In the genomic region with DNA sequence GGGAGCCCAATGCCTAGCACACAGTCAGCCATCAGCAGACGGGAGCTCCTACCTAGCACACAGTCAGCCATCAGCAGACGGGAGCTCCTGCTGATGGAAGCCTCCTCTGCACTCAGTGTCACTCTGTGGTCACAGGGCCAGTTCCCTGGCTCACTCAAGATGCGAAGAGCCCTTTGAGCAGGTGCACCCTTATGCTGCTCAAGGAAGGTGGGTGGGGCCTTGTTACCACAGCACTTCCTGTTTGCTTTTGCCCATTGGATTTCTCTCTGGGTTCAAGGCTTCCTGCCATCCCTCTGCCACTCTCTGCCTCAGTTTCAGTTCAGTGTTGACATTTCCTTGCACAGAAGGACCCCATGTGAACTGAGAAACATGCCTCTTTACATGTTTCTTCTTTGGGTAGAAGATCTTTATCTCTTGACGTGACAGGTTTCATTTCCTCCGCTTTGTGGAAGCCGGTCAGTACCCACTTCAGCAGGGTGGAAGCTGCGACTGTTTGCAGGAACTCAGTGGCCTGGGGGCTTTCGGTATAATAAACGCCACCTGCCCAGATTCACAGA, we compare ENCODE assay signal across 8 cellular contexts. TPM values are rescaled to one million over a fixed set of nuclear protein-coding genes. Genes with fewer than 3 reads are reported as not detected.
A peak's percentile ranks its signal among the peaks of the same experiment; 100 is the strongest.
DNase-seq lines count a peak whose midpoint lies in the region; ATAC-seq and TF ChIP-seq lines count a peak whose summit lies in the region.

No MANE protein-coding gene starts in this region.

- H3K4me3 Mint-ChIP-seq in CD8-positive, alpha-beta memory T cell = peak overlapping the region; percentile 44 to 92 (median 73)
- H3K4me3 Mint-ChIP-seq in IgD-negative memory B cell = peak overlapping the region; percentile 54 to 81 (median 78)
- H3K4me3 Mint-ChIP-seq in activated T-helper 2 cell treated with anti-CD3 and anti-CD28 coated beads, Interferon-gamma antibody, Interleukin-2, Interleukin-4, amounts not matched to agents 10 μg/mL and 5 μg/mL and 100 μg/mL, durations not matched to agents 14 hours and 24 hours and 36 hours (ENCODE audit: low read depth) = peak overlapping the region; percentile 45

- no peaks in the 10 kb centered on the region for H3K9me3 ChIP-seq in CD8-positive, alpha-beta memory T cell (ENCODE audit: low read length)
- no peaks in the 10 kb centered on the region for H3K9me3 ChIP-seq in testis
- H3K9me3 ChIP-seq in gastroesophageal sphincter = no peaks in the 10 kb centered on the region

- no peak for TF ChIP-seq CTCF in testis (IDR thresholded peaks at IDR 0.05)
- no peak for TF ChIP-seq CTCF in gastroesophageal sphincter (IDR thresholded peaks at IDR 0.05)

- CTCF ChIA-PET in CD8-positive, alpha-beta memory T cell (lab: Charles Lee) = interaction anchor here (1.2 to 5.5 kb wide), 4 partner anchors 11 to 279 kb away, joined by 5 to 45 read pairs (median 12); a partner anchor contains a TSS

- no peak for TF ChIP-seq POLR2A in testis (IDR thresholded peaks at IDR 0.05)
- no peak for TF ChIP-seq POLR2A in gastroesophageal sphincter (IDR thresholded peaks at IDR 0.05)

- no peak for TF ChIP-seq EP300 in gastroesophageal sphincter (IDR thresholded peaks at IDR 0.05)

- intact Hi-C loops in activated T-helper 2 cell treated with anti-CD3 and anti-CD28 coated beads, Interferon-gamma antibody, Interleukin-2, Interleukin-4, amounts not matched to agents 10 μg/mL and 5 μg/mL and 100 μg/mL, durations not matched to agents 14 hours and 24 hours and 36 hours (cut with micrococcal nuclease) = loop anchor here (1.0 to 10.0 kb wide), 5 partner anchors 9 to 1383 kb away; a partner anchor contains a TSS
- intact Hi-C loops in testis (cut with DNase I; ENCODE audit: low total_unique reads) = loop anchor here (10.0 kb wide), 2 partner anchors 207 to 277 kb away; no protein-coding TSS in a partner anchor

- peaks cover 14 to 68% (median 17%) of the 10 kb centered on the region in 3 donors for H3K36me3 Mint-ChIP-seq in CD8-positive, alpha-beta memory T cell
- H3K36me3 Mint-ChIP-seq in IgD-negative memory B cell = peaks cover 9% of the 10 kb centered on the region
- H3K36me3 Mint-ChIP-seq in activated T-helper 2 cell treated with anti-CD3 and anti-CD28 coated beads, Interferon-gamma antibody, Interleukin-2, Interleukin-4, amounts not matched to agents 10 μg/mL and 5 μg/mL and 100 μg/mL, durations not matched to agents 14 hours and 24 hours and 36 hours (ENCODE audit: low read depth) = peaks cover 85% of the 10 kb centered on the region

- peak overlapping the region; percentile 35 for H3K4me3 ChIP-seq in CD8-positive, alpha-beta memory T cell (ENCODE audit: low read length)
- H3K4me3 ChIP-seq in testis (no peak overlapping the region), gastroesophageal sphincter (no peak overlapping the region)

- H3K9me3 Mint-ChIP-seq in CD8-positive, alpha-beta memory T cell = no peaks in the 10 kb centered on the region
- H3K9me3 Mint-ChIP-seq in IgD-negative memory B cell = no peaks in the 10 kb centered on the region
- H3K9me3 Mint-ChIP-seq in activated T-helper 2 cell treated with anti-CD3 and anti-CD28 coated beads, Interferon-gamma antibody, Interleukin-2, Interleukin-4, amounts not matched to agents 10 μg/mL and 5 μg/mL and 100 μg/mL, durations not matched to agents 14 hours and 24 hours and 36 hours = no peaks in the 10 kb centered on the region

- H3K27me3 Mint-ChIP-seq in CD8-positive, alpha-beta memory T cell = no peaks in the 10 kb centered on the region
- no peaks in the 10 kb centered on the region for H3K27me3 Mint-ChIP-seq in IgD-negative memory B cell
- no peaks in the 10 kb centered on the region for H3K27me3 Mint-ChIP-seq in activated T-helper 2 cell treated with anti-CD3 and anti-CD28 coated beads, Interferon-gamma antibody, Interleukin-2, Interleukin-4, amounts not matched to agents 10 μg/mL and 5 μg/mL and 100 μg/mL, durations not matched to agents 14 hours and 24 hours and 36 hours (ENCODE audit: low read depth)

- peak overlapping the region; percentile 75 to 97 (median 90) for H3K27ac Mint-ChIP-seq in CD8-positive, alpha-beta memory T cell
- H3K27ac Mint-ChIP-seq in IgD-negative memory B cell = peak overlapping the region; percentile 39 to 88 (median 87)
- peak overlapping the region; percentile 25 for H3K27ac Mint-ChIP-seq in activated T-helper 2 cell treated with anti-CD3 and anti-CD28 coated beads, Interferon-gamma antibody, Interleukin-2, Interleukin-4, amounts not matched to agents 10 μg/mL and 5 μg/mL and 100 μg/mL, durations not matched to agents 14 hours and 24 hours and 36 hours

- peak overlapping the region; percentile 20 for H3K27ac ChIP-seq in CD8-positive, alpha-beta memory T cell (ENCODE audit: low read depth, low read length)
- H3K27ac ChIP-seq in testis (peak overlapping the region; percentile 5 to 96), gastroesophageal sphincter (no peak overlapping the region)

- H3K4me1 ChIP-seq in CD8-positive, alpha-beta memory T cell (ENCODE audit: insufficient read depth, low read length) = peaks cover 80% of the 10 kb centered on the region
- H3K4me1 ChIP-seq in testis (peaks cover 79% of the 10 kb centered on the region), gastroesophageal sphincter (peaks cover 0 to 48% (median 2%) of the 10 kb centered on the region in 3 donors)

- peak; percentile 94 for ATAC-seq in GM21447 (IDR thresholded peaks at IDR 0.05; ENCODE audit: unreplicated experiment)
- no peak for ATAC-seq in gastroesophageal sphincter

- POLR2A ChIA-PET in CD8-positive, alpha-beta memory T cell (lab: Charles Lee) = interaction anchor here (3.3 kb wide), 1 partner anchor 11 kb away, joined by 27 read pairs; a partner anchor contains a TSS

- DNase-seq in CD8-positive, alpha-beta memory T cell = peak; percentile 26 to 82 (median 77)
- peak; percentile 75 for DNase-seq in activated T-helper 2 cell treated with anti-CD3 and anti-CD28 coated beads, Interferon-gamma antibody, Interleukin-2, Interleukin-4, amounts not matched to agents 10 μg/mL and 5 μg/mL and 100 μg/mL, durations not matched to agents 14 hours and 24 hours and 36 hours (ENCODE audit: low spot score)
- DNase-seq in testis (no peak), NCI-H510A treated with DMSO at 0.1 percent for 48 hours (lab: John Stamatoyannopoulos, UW) (no peak), NCI-H1436 (lab: John Stamatoyannopoulos, UW) (no peak)

- H3K27me3 ChIP-seq in CD8-positive, alpha-beta memory T cell (ENCODE audit: insufficient read depth, low read length, poor library complexity, severe bottlenecking) = no peaks in the 10 kb centered on the region
- H3K27me3 ChIP-seq in testis = no peaks in the 10 kb centered on the region
- no peaks in the 10 kb centered on the region for H3K27me3 ChIP-seq in gastroesophageal sphincter

- H3K36me3 ChIP-seq in CD8-positive, alpha-beta memory T cell (ENCODE audit: insufficient read depth, low read length) = peaks cover 46% of the 10 kb centered on the region
- H3K36me3 ChIP-seq in testis (ENCODE audit: low read depth, missing control alignments) = no peaks in the 10 kb centered on the region
- peaks cover 0 to 84% of the 10 kb centered on the region in 2 donors for H3K36me3 ChIP-seq in gastroesophageal sphincter

- peaks cover 88 to 99% (median 98%) of the 10 kb centered on the region in 3 donors for H3K4me1 Mint-ChIP-seq in CD8-positive, alpha-beta memory T cell
- peaks cover 37 to 71% (median 59%) of the 10 kb centered on the region in 3 donors for H3K4me1 Mint-ChIP-seq in IgD-negative memory B cell
- H3K4me1 Mint-ChIP-seq in activated T-helper 2 cell treated with anti-CD3 and anti-CD28 coated beads, Interferon-gamma antibody, Interleukin-2, Interleukin-4, amounts not matched to agents 10 μg/mL and 5 μg/mL and 100 μg/mL, durations not matched to agents 14 hours and 24 hours and 36 hours (ENCODE audit: low read depth) = peaks cover 56% of the 10 kb centered on the region

- 79 to 83% methylated on average over 9 of the region's 9 CpGs for WGBS in testis, 2 donors
- 83% methylated on average over 7 of the region's 9 CpGs; no CpG with 5 or more reads in 1 of the 2 donors for WGBS in gastroesophageal sphincter (ENCODE audit: low coverage in 1 of 2), 2 donors

RNA-seq across cellular contexts. Expression of a gene that starts 11.6 kb away (rescaled TPM):
- 1 to 10 TPM; 9.4 to 9.6 TPM for total RNA-seq in CD8-positive, alpha-beta memory T cell
- 48.6 TPM for polyA plus RNA-seq in CD8-positive, alpha-beta memory T cell
- polyA plus RNA-seq in IgD-negative memory B cell (41.2 TPM), testis (ENCODE audit: insufficient read depth, low read depth, low replicate concordance) (54.9 TPM)
- total RNA-seq in activated T-helper 2 cell treated with anti-CD3 and anti-CD28 coated beads, Interferon-gamma antibody, Interleukin-2, Interleukin-4, amounts not matched to agents 10 μg/mL and 5 μg/mL and 100 μg/mL, durations not matched to agents 14 hours and 24 hours and 36 hours = 3.9 TPM in 2 replicates
- total RNA-seq in testis (100 to 1,000 TPM; 189 to 190 TPM), gastroesophageal sphincter (10 to 100 TPM; 22.7 to 54.2 (median 32.3) TPM)

Comparison
In these comparisons a context has a peak if more than half of its experiments do, and no peak if none do; other contexts are left out.
1. DNase-seq: peak in CD8-positive, alpha-beta memory T cell (5 of 5) and activated T-helper 2 cell treated with anti-CD3 and anti-CD28 coated beads, Interferon-gamma antibody, Interleukin-2, Interleukin-4, amounts not matched to agents 10 μg/mL and 5 μg/mL and 100 μg/mL, durations not matched to agents 14 hours and 24 hours and 36 hours (single experiment); none in testis (single experiment), NCI-H510A treated with DMSO at 0.1 percent for 48 hours (single experiment) and NCI-H1436 (single experiment).
2. H3K27ac ChIP-seq: peak in CD8-positive, alpha-beta memory T cell (single experiment) and testis (2 of 2); none in gastroesophageal sphincter (0 of 4).
3. H3K27ac Mint-ChIP-seq: peak in every context shown above with its lines; median percentile 90 in CD8-positive, alpha-beta memory T cell; 87 in IgD-negative memory B cell; 25 in activated T-helper 2 cell treated with anti-CD3 and anti-CD28 coated beads, Interferon-gamma antibody, Interleukin-2, Interleukin-4, amounts not matched to agents 10 μg/mL and 5 μg/mL and 100 μg/mL, durations not matched to agents 14 hours and 24 hours and 36 hours.
4. Peak in every context shown above with its lines, with median percentiles within 50 percentile points of each other: H3K4me3 Mint-ChIP-seq.